ENCODE assay signal across 25 cellular contexts in genomic region chr16:57175896-57176295, GRCh38. TPM values are rescaled to one million over a fixed set of nuclear protein-coding genes. Genes with fewer than 3 reads are reported as not detected.
DNase-seq lines count a peak whose midpoint lies in the region; ATAC-seq and TF ChIP-seq lines count a peak whose summit lies in the region.
"Had no signal": no experiment of that assay in that cellular context is flagged by ENCODE, and none has a peak within 500 bp of the region (broad histone marks: within the 10 kb centered on the region; RNA-seq: fewer than 3 reads in every experiment).

No MANE protein-coding gene starts in this region.

- no peak overlapping the region for H3K27ac ChIP-seq in IMR-90 (ENCODE audit: insufficient read depth, low read length)
- no peak overlapping the region for H3K27ac ChIP-seq in left lung
- H3K27ac ChIP-seq in thyroid gland, result peak overlapping the region; percentile 68 to 85 (median 69)
- no peak overlapping the region for H3K27ac ChIP-seq in Karpas-422 (ENCODE audit: low read length)
- H3K27ac ChIP-seq: adrenal gland, coronary artery, parathyroid adenoma, PC-9 had no signal

- H3K4me1 ChIP-seq in IMR-90 (ENCODE audit: control insufficient read depth, insufficient read depth, low read length) (peaks cover 4% of the 10 kb centered on the region; the same call in 1 of the 2 replicates), left lung (peaks cover 0 to 13% of the 10 kb centered on the region in 2 donors), thyroid gland (peaks cover 51 to 58% of the 10 kb centered on the region in 2 donors), Karpas-422 (ENCODE audit: low read length) (peaks cover 20% of the 10 kb centered on the region)
- H3K4me1 ChIP-seq: adrenal gland, parathyroid adenoma had no signal

- no peak overlapping the region for H2BK5ac ChIP-seq in IMR-90 (ENCODE audit: low read depth, low read length, poor library complexity, severe bottlenecking)

- no peak overlapping the region for H2BK20ac ChIP-seq in IMR-90 (ENCODE audit: low read depth, low read length)

- peaks cover 33% of the 10 kb centered on the region for H3K4me1 Mint-ChIP-seq in chondrocyte (ENCODE audit: low read depth)

- TF ChIP-seq CTCF in IMR-90 (conservative IDR thresholded peaks at IDR 0.05; ENCODE audit: low read depth, low read length) (no peak), chondrocyte (IDR thresholded peaks at IDR 0.05) (no peak), left lung (IDR thresholded peaks at IDR 0.05) (no peak), thyroid gland (IDR thresholded peaks at IDR 0.05) (no peak)

- no peak for TF ChIP-seq POLR2A in IMR-90 (IDR thresholded peaks at IDR 0.05; ENCODE audit: low read depth, low read length)
- peak in 1 of 2 donors; percentile 33 for TF ChIP-seq POLR2A in thyroid gland (IDR thresholded peaks at IDR 0.05)

- H3K79me2 ChIP-seq in Karpas-422 (ENCODE audit: low read length), result peaks cover 57% of the 10 kb centered on the region

- H4K5ac ChIP-seq in IMR-90 (ENCODE audit: low read depth, low read length), result no peak overlapping the region

- intact Hi-C loops in IMR-90 (cut with micrococcal nuclease), result no loop called here
- intact Hi-C loops in left lung (cut with DNase I), result no loop called here
- intact Hi-C loops in thyroid gland (cut with DNase I), result no loop called here

- WGBS in IMR-90 (ENCODE audit: extremely low coverage in 2 of 2, insufficient read length in 1 of 2), 2 experiments, result no CpG with 5 or more reads among the region's 5 CpGs
- 26% methylated on average over 5 of the region's 5 CpGs for WGBS in thyroid gland, 2 donors

- H3K27me3 ChIP-seq in IMR-90 (ENCODE audit: control insufficient read depth, insufficient read depth, low read length) (no peaks in the 10 kb centered on the region), left lung (no peaks in the 10 kb centered on the region), thyroid gland (no peaks in the 10 kb centered on the region), Karpas-422 (ENCODE audit: low read length) (no peaks in the 10 kb centered on the region)
- H3K27me3 ChIP-seq: adrenal gland had no signal

- H2AK5ac ChIP-seq in IMR-90 (ENCODE audit: low read depth, low read length), result no peak overlapping the region

- H4K20me1 ChIP-seq in IMR-90 (ENCODE audit: insufficient read depth, low read length) (peaks cover 8% of the 10 kb centered on the region; the same call in 1 of the 2 replicates), Karpas-422 (ENCODE audit: insufficient read depth, low read depth, low read length) (peaks cover 5% of the 10 kb centered on the region; the same call in 1 of the 2 replicates)

- H4K8ac ChIP-seq in IMR-90 (ENCODE audit: low read depth in 2 of 2, low read length in 2 of 2), result no peak overlapping the region

- H2BK15ac ChIP-seq in IMR-90 (ENCODE audit: low read depth, low read length), result no peak overlapping the region

- H3K18ac ChIP-seq in IMR-90 (ENCODE audit: low read depth, low read length), result no peak overlapping the region

- H3K79me1 ChIP-seq in IMR-90 (ENCODE audit: low read depth in 1 of 2, low read length in 2 of 2), result peaks cover 36 to 50% of the 10 kb centered on the region in 2 experiments

- H3K9me2 ChIP-seq in Karpas-422 (replicated peaks; ENCODE audit: insufficient read depth, low read length), result no peaks in the 10 kb centered on the region

- no peaks in the 10 kb centered on the region for H3K27me3 Mint-ChIP-seq in chondrocyte (ENCODE audit: low read depth)
- H3K27me3 Mint-ChIP-seq: CD4-positive, CD25-positive, alpha-beta regulatory T cell had no signal

- H3K36me3 ChIP-seq in IMR-90 (ENCODE audit: control insufficient read depth, insufficient read depth, low read length) (peaks cover 19% of the 10 kb centered on the region), left lung (peaks cover 0 to 26% of the 10 kb centered on the region in 2 donors), thyroid gland (peaks cover 11 to 22% of the 10 kb centered on the region in 2 donors), Karpas-422 (ENCODE audit: insufficient read depth, low read length) (peaks cover 28% of the 10 kb centered on the region; the same call in 1 of the 2 replicates)

- dilution Hi-C loops in IMR-90 (cut with HindIII; ENCODE audit: low sequenced_read_pairs, unreplicated experiment), result no loop called here

- no peaks in the 10 kb centered on the region for H3K9me3 ChIP-seq in IMR-90 (ENCODE audit: control insufficient read depth, insufficient read depth, low read length)
- H3K9me3 ChIP-seq in left lung, result no peaks in the 10 kb centered on the region
- no peaks in the 10 kb centered on the region for H3K9me3 ChIP-seq in thyroid gland
- no peaks in the 10 kb centered on the region for H3K9me3 ChIP-seq in Karpas-422 (ENCODE audit: low read length)
- H3K9me3 ChIP-seq: adrenal gland had no signal

- H3K4me3 ChIP-seq in IMR-90 (ENCODE audit: insufficient read depth, low read depth, low read length) (no peak overlapping the region), left lung (no peak overlapping the region), thyroid gland (replicated peaks in 1 of 3) (no peak overlapping the region), Karpas-422 (ENCODE audit: low read length) (no peak overlapping the region)
- H3K4me3 ChIP-seq: adrenal gland, coronary artery, lung, PC-9 had no signal

- H3K4me2 ChIP-seq in IMR-90 (ENCODE audit: low read depth, low read length), result no peak overlapping the region
- H3K4me2 ChIP-seq in Karpas-422 (ENCODE audit: low read depth, low read length, poor library complexity, severe bottlenecking), result no peak overlapping the region
- H3K4me2 ChIP-seq: PC-9 had no signal

- H3K9me3 Mint-ChIP-seq in chondrocyte (ENCODE audit: low read depth), result no peaks in the 10 kb centered on the region
- H3K9me3 Mint-ChIP-seq: activated T-cell treated with anti-CD3 and anti-CD28 coated beads, Interleukin-2, amount 50 U/mL, for 4 hours; CD4-positive, CD25-positive, alpha-beta regulatory T cell had no signal

- no peak overlapping the region for H3K14ac ChIP-seq in IMR-90 (replicated peaks; ENCODE audit: low read depth, low read length)

- no TSS peak for BruUV-seq in IMR-90 (replicated peaks; lab: Mats Ljungman, UMichigan)

- H2AFZ ChIP-seq in IMR-90 (replicated peaks; ENCODE audit: low read length, poor library complexity) (no peak overlapping the region), Karpas-422 (ENCODE audit: low read length) (no peak overlapping the region)
- H2AFZ ChIP-seq: parathyroid adenoma, PC-9 had no signal

- CTCF ChIA-PET in IMR-90 (lab: Yijun Ruan, JAX), result no interaction called here

- no peak overlapping the region for H3K4me3 Mint-ChIP-seq in chondrocyte (ENCODE audit: unreplicated experiment)
- H3K4me3 Mint-ChIP-seq: activated T-cell treated with anti-CD3 and anti-CD28 coated beads, Interleukin-2, amount 50 U/mL, for 4 hours; CD4-positive, CD25-positive, alpha-beta regulatory T cell had no signal

- in situ Hi-C loops in IMR-90 (cut with MboI; ENCODE audit: low sequenced_read_pairs), result no loop called here

- no peak overlapping the region for H2BK120ac ChIP-seq in IMR-90 (ENCODE audit: low read depth, low read length)

- H3K9me1 ChIP-seq in IMR-90 (ENCODE audit: insufficient read depth, low read length), result peaks cover 4% of the 10 kb centered on the region; the same call in 1 of the 2 replicates

- H3K36me3 Mint-ChIP-seq in chondrocyte (ENCODE audit: low read depth), result peaks cover 18% of the 10 kb centered on the region

- H2AK9ac ChIP-seq in IMR-90 (replicated peaks; ENCODE audit: low read depth, low read length, poor library complexity), result no peak overlapping the region

- POLR2A ChIA-PET in IMR-90 (lab: Charles Lee; ENCODE audit: unreplicated experiment), result no interaction called here

- no peak for TF ChIP-seq RAD21 in IMR-90 (IDR thresholded peaks at IDR 0.05; ENCODE audit: low read length)

- H3K23ac ChIP-seq in IMR-90 (ENCODE audit: low read depth, low read length), result no peak overlapping the region

- H3K9ac ChIP-seq in IMR-90 (ENCODE audit: low read depth, low read length) (no peak overlapping the region), Karpas-422 (ENCODE audit: low read length) (no peak overlapping the region)
- H3K9ac ChIP-seq: parathyroid adenoma had no signal

- no peak overlapping the region for H3K4ac ChIP-seq in IMR-90 (ENCODE audit: low read depth, low read length)

- H3K27ac Mint-ChIP-seq in chondrocyte (ENCODE audit: unreplicated experiment), result peak overlapping the region; percentile 90
- H3K27ac Mint-ChIP-seq: CD4-positive, CD25-positive, alpha-beta regulatory T cell had no signal

- peak; percentile 60 for ATAC-seq in IMR-90 (ENCODE audit: low read depth)
- ATAC-seq in left lung, result peak; percentile 62
- ATAC-seq: activated T-cell treated with anti-CD3 and anti-CD28 coated beads, Interleukin-2, amount 50 U/mL, for 4 hours; esophagus mucosa; right cardiac atrium; Right ventricle myocardium inferior had no signal

- DNase-seq in IMR-90 (no peak), chondrocyte (ENCODE audit: low spot score) (no peak), left lung (no peak), thyroid gland (peak; percentile 52 to 62), Karpas-422 (no peak), NCI-H187 treated with DMSO at 0.1 percent for 48 hours (lab: John Stamatoyannopoulos, UW) (no peak), SK-N-DZ (ENCODE audit: low spot score) (no peak)
- DNase-seq: activated CD4-positive, alpha-beta T cell treated with anti-CD3 and anti-CD28 coated beads, Interleukin-2, amount 50 U/mL, for 1 hour; activated naive CD4-positive, alpha-beta T cell; activated T-cell treated with anti-CD3 and anti-CD28 coated beads, Interleukin-2, amount 50 U/mL, for 4 hours; adrenal gland; CD4-positive, CD25-positive, alpha-beta regulatory T cell; NCI-H1694 treated with DMSO at 0.1 percent for 48 hours; NCI-H2171 treated with DMSO at 0.1 percent for 48 hours; NCI-H524 treated with DMSO at 0.1 percent for 48 hours; NK-92 treated with Interleukin-12 subunit alpha and Interleukin-12 subunit beta, amount 100 ng/mL, for 24 hours; PC-9; right cardiac atrium; stimulated activated CD4-positive, alpha-beta T cell treated with anti-CD3 and anti-CD28 coated beads, Interleukin-4, amount 100 ng/mL, for 1 hour; substantia nigra had no signal

- H3K56ac ChIP-seq in IMR-90 (ENCODE audit: extremely low read depth, insufficient read depth, low read length), result no peak overlapping the region

- no peak overlapping the region for H4K91ac ChIP-seq in IMR-90 (ENCODE audit: insufficient read depth, low read depth, low read length)

RNA-seq across cellular contexts. Expression of gene PSME3IP1, which starts 9.9 kb away (rescaled TPM):
- 50.2 and 52.2 TPM in 2 replicates for total RNA-seq in IMR-90 (2012; rRNA removed)
- 71.2 and 75.2 TPM in 2 replicates for polyA plus RNA-seq in IMR-90 (2012; rRNA removed)
- 53.6 and 57.9 TPM in 2 replicates for polyA plus RNA-seq in IMR-90 (2012; cell fraction: cytosol; rRNA removed)
- polyA plus RNA-seq in IMR-90 (2012; cell fraction: nucleus; rRNA removed; ENCODE audit: low replicate concordance), result 78.1 and 104 TPM in 2 replicates
- total RNA-seq in chondrocyte, result 51.3 to 65.5 TPM (median 56.8 TPM) in 3 replicates
- total RNA-seq in left lung, result 10 to 100 TPM; 53.1 to 71.8 TPM
- 10 to 100 TPM; 64.7 to 96.3 (median 78.9) TPM for total RNA-seq in thyroid gland
- total RNA-seq in Karpas-422 (2014; rRNA removed; shearing (Covaris generic); ENCODE audit: low replicate concordance), result 84.0 and 98.4 TPM in 2 replicates
- polyA plus RNA-seq in SK-N-DZ (2014; cell fraction: cytosol; rRNA removed), result 164 and 204 TPM in 2 replicates
- 193 and 200 TPM in 2 replicates for polyA plus RNA-seq in SK-N-DZ (2014; cell fraction: nucleus; rRNA removed)

RNA-seq across cellular contexts. Expression of gene RSPRY1, which starts 10.2 kb away (rescaled TPM):
- total RNA-seq in IMR-90 (2012; rRNA removed) (59.2 and 62.2 TPM in 2 replicates), chondrocyte (38.9 to 48.7 TPM (median 42.6 TPM) in 3 replicates), left lung (10 to 100 TPM; 32.5 to 36.6 TPM), thyroid gland (10 to 100 TPM; 42.6 to 59.2 (median 53.9) TPM)
- 23.7 and 25.2 TPM in 2 replicates for polyA plus RNA-seq in IMR-90 (2012; rRNA removed)
- polyA plus RNA-seq in IMR-90 (2012; cell fraction: cytosol; rRNA removed), result 9.2 and 10.2 TPM in 2 replicates
- 10.3 and 29.1 TPM in 2 replicates for polyA plus RNA-seq in IMR-90 (2012; cell fraction: nucleus; rRNA removed; ENCODE audit: low replicate concordance)
- total RNA-seq in Karpas-422 (2014; rRNA removed; shearing (Covaris generic); ENCODE audit: low replicate concordance), result 23.7 and 26.4 TPM in 2 replicates
- polyA plus RNA-seq in SK-N-DZ (2014; cell fraction: cytosol; rRNA removed), result 50.0 and 52.9 TPM in 2 replicates
- 45.0 and 47.6 TPM in 2 replicates for polyA plus RNA-seq in SK-N-DZ (2014; cell fraction: nucleus; rRNA removed)

Comparison
In these comparisons a context has a peak if more than half of its experiments do, and no peak if none do; other contexts are left out.
1. DNase-seq: peak in thyroid gland (2 of 2); none in IMR-90 (single experiment), chondrocyte (single experiment), left lung (0 of 2), Karpas-422 (single experiment), NCI-H187 treated with DMSO at 0.1 percent for 48 hours (single experiment) and SK-N-DZ (single experiment).
2. H3K27ac ChIP-seq: peak in thyroid gland (3 of 3); none in IMR-90 (single experiment), left lung (0 of 2) and Karpas-422 (single experiment).